ENCODE assay signal across 2 cellular contexts in genomic region chr11:47061429-47062178, GRCh38.
TF ChIP-seq lines count a peak whose summit lies in the region.

No MANE protein-coding gene starts in this region.

TF ChIP-seq in SK-N-SH, 30 proteins besides CTCF, POLR2A, EP300 and RAD21 (continued from another document):
- TF ChIP-seq REST (IDR thresholded peaks at IDR 0.05; ENCODE audit: low read depth, low read length): no peak
- no peak for TF ChIP-seq ZBTB33 (IDR thresholded peaks at IDR 0.05; ENCODE audit: borderline replicate concordance, low read depth)
- TF ChIP-seq RCOR1 (IDR thresholded peaks at IDR 0.05; ENCODE audit: low read length): no peak
- TF ChIP-seq MAX (IDR thresholded peaks at IDR 0.05; ENCODE audit: low read depth): no peak

TF ChIP-seq in SK-N-SH treated with all-trans-retinoic acid at 6 μM for 48 hours, 23 proteins besides CTCF, POLR2A, EP300 and RAD21 (continued from another document):
- TF ChIP-seq CREB5 (CRISPR knock-in tag; IDR thresholded peaks at IDR 0.05; ENCODE audit: low read depth): no peak
- no peak for TF ChIP-seq BACH2 (CRISPR knock-in tag; IDR thresholded peaks at IDR 0.05; ENCODE audit: borderline replicate concordance)
- no peak for TF ChIP-seq ARNTL (CRISPR knock-in tag; IDR thresholded peaks at IDR 0.05; ENCODE audit: borderline replicate concordance, low read depth)
- no peak for TF ChIP-seq ZFP30 (CRISPR knock-in tag; IDR thresholded peaks at IDR 0.05)
- no peak for TF ChIP-seq ZNF565 (CRISPR knock-in tag; conservative IDR thresholded peaks at IDR 0.05; ENCODE audit: low read depth)
- TF ChIP-seq TOX (CRISPR knock-in tag; IDR thresholded peaks at IDR 0.05; ENCODE audit: borderline replicate concordance): no peak
- no peak for TF ChIP-seq CSDC2 (CRISPR knock-in tag; IDR thresholded peaks at IDR 0.05)
- TF ChIP-seq, protein P1, sequence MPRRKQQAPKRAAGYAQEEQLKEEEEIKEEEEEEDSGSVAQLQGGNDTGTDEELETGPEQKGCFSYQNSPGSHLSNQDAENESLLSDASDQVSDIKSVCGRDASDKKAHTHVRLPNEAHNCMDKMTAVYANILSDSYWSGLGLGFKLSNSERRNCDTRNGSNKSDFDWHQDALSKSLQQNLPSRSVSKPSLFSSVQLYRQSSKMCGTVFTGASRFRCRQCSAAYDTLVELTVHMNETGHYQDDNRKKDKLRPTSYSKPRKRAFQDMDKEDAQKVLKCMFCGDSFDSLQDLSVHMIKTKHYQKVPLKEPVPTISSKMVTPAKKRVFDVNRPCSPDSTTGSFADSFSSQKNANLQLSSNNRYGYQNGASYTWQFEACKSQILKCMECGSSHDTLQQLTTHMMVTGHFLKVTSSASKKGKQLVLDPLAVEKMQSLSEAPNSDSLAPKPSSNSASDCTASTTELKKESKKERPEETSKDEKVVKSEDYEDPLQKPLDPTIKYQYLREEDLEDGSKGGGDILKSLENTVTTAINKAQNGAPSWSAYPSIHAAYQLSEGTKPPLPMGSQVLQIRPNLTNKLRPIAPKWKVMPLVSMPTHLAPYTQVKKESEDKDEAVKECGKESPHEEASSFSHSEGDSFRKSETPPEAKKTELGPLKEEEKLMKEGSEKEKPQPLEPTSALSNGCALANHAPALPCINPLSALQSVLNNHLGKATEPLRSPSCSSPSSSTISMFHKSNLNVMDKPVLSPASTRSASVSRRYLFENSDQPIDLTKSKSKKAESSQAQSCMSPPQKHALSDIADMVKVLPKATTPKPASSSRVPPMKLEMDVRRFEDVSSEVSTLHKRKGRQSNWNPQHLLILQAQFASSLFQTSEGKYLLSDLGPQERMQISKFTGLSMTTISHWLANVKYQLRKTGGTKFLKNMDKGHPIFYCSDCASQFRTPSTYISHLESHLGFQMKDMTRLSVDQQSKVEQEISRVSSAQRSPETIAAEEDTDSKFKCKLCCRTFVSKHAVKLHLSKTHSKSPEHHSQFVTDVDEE (CRISPR knock-in tag; IDR thresholded peaks at IDR 0.05): no peak
- TF ChIP-seq GLIS3 (CRISPR knock-in tag; IDR thresholded peaks at IDR 0.05): no peak
